Comparison of ENCODE assay signal across 9 cellular contexts in genomic region chr11:110763249-110764011, GRCh38. TPM values are rescaled to one million over a fixed set of nuclear protein-coding genes. Genes with fewer than 3 reads are reported as not detected.
DNase-seq lines count a peak whose midpoint lies in the region; ATAC-seq and TF ChIP-seq lines count a peak whose summit lies in the region.
"Had no signal": no experiment of that assay in that cellular context is flagged by ENCODE, and none has a peak within 500 bp of the region (broad histone marks: within the 10 kb centered on the region; RNA-seq: fewer than 3 reads in every experiment).

No MANE protein-coding gene starts in this region.

- H3K27ac ChIP-seq in adrenal gland (peak overlapping the region in 2 of 5 donors; percentile 48 to 62), vagina (peak overlapping the region; percentile 36)

- H3K27ac Mint-ChIP-seq in natural killer cell treated with Interleukin-12 subunit alpha and Interleukin-12 subunit beta and Interleukin-15 and Interleukin-18, amount 100 ng/mL, for 72 hours: no peak overlapping the region

- H3K4me1 ChIP-seq in adrenal gland (replicated peaks in 1 of 2) (peaks cover 5 to 20% of the 10 kb centered on the region in 2 donors), vagina (peaks cover 30% of the 10 kb centered on the region)

- H3K9me3 Mint-ChIP-seq in natural killer cell treated with Interleukin-12 subunit alpha and Interleukin-12 subunit beta and Interleukin-15 and Interleukin-18, amount 100 ng/mL, for 72 hours: no peaks in the 10 kb centered on the region

- 15 to 26% (median 26%) methylated on average over 2 of the region's 2 CpGs for WGBS in adrenal gland, 4 donors

- H3K27me3 Mint-ChIP-seq in natural killer cell treated with Interleukin-12 subunit alpha and Interleukin-12 subunit beta and Interleukin-15 and Interleukin-18, amount 100 ng/mL, for 72 hours: no peaks in the 10 kb centered on the region

- no peaks in the 10 kb centered on the region for H3K36me3 ChIP-seq in adrenal gland (replicated peaks in 1 of 2)
- no peaks in the 10 kb centered on the region for H3K36me3 ChIP-seq in vagina

- no peaks in the 10 kb centered on the region for H3K36me3 Mint-ChIP-seq in natural killer cell treated with Interleukin-12 subunit alpha and Interleukin-12 subunit beta and Interleukin-15 and Interleukin-18, amount 100 ng/mL, for 72 hours

- TF ChIP-seq POLR2A in adrenal gland (IDR thresholded peaks at IDR 0.05): no peak
- no peak for TF ChIP-seq POLR2A in vagina (IDR thresholded peaks at IDR 0.05)

- H3K9me3 ChIP-seq in adrenal gland (replicated peaks in 1 of 3) (no peaks in the 10 kb centered on the region), vagina (no peaks in the 10 kb centered on the region)

- H3K4me3 Mint-ChIP-seq in natural killer cell treated with Interleukin-12 subunit alpha and Interleukin-12 subunit beta and Interleukin-15 and Interleukin-18, amount 100 ng/mL, for 72 hours: no peak overlapping the region

- no peak for ATAC-seq in HG02885 (IDR thresholded peaks at IDR 0.05; ENCODE audit: poor library complexity, unreplicated experiment)
- ATAC-seq in natural killer cell treated with Interleukin-12 subunit alpha and Interleukin-12 subunit beta and Interleukin-15 and Interleukin-18, amount 100 ng/mL, for 72 hours: no peak
- no peak for ATAC-seq in GM21447 (IDR thresholded peaks at IDR 0.05; ENCODE audit: unreplicated experiment)

- no peaks in the 10 kb centered on the region for H3K4me1 Mint-ChIP-seq in natural killer cell treated with Interleukin-12 subunit alpha and Interleukin-12 subunit beta and Interleukin-15 and Interleukin-18, amount 100 ng/mL, for 72 hours (ENCODE audit: low read depth in 2 of 2)

- intact Hi-C loops in adrenal gland (cut with DNase I): no loop called here
- intact Hi-C loops in vagina (cut with DNase I): no loop called here

- H3K27me3 ChIP-seq in adrenal gland (no peaks in the 10 kb centered on the region), vagina (no peaks in the 10 kb centered on the region)

- TF ChIP-seq CTCF in adrenal gland (IDR thresholded peaks at IDR 0.05) (no peak), vagina (IDR thresholded peaks at IDR 0.05) (no peak)

- no peak overlapping the region for H3K4me3 ChIP-seq in adrenal gland
- H3K4me3 ChIP-seq in vagina: no peak overlapping the region

- DNase-seq in NCI-H2107 treated with DMSO at 0.1 percent for 48 hours (lab: John Stamatoyannopoulos, UW; ENCODE audit: unreplicated experiment) (peak; percentile 8), NCI-H2107 (lab: John Stamatoyannopoulos, UW) (no peak), adrenal gland (peak in 6 of 7 donors; percentile 23 to 59 (median 40)), kidney glomerular epithelial cell (lab: John Stamatoyannopoulos, UW) (peak; percentile 41), vagina (ENCODE audit: extremely low spot score in 2 of 2) (no peak)
- DNase-seq in natural killer cell treated with Interleukin-12 subunit alpha and Interleukin-12 subunit beta and Interleukin-15 and Interleukin-18, amount 100 ng/mL, for 72 hours (ENCODE audit: low spot score): no peak
- DNase-seq: posterior cingulate gyrus had no signal

RNA-seq across cellular contexts. Expression of gene ARHGAP20, which starts 51.2 kb away (rescaled TPM):
- total RNA-seq in adrenal gland (1 to 10 TPM; 1.6 to 6.4 (median 3.7) TPM), vagina (3.4 TPM)
- polyA plus RNA-seq in adrenal gland: 1 to 10 TPM in 1 of 3 donors, under 1 TPM in 2; 0.84 to 4.8 (median 0.88) TPM
- total RNA-seq in natural killer cell treated with Interleukin-12 subunit alpha and Interleukin-12 subunit beta and Interleukin-15 and Interleukin-18, amount 100 ng/mL, for 72 hours: under 1 TPM in 1 of 2 donors, not detected in 1; 0.05 TPM

Comparison
In these comparisons a context has a peak if more than half of its experiments do, and no peak if none do; other contexts are left out.
1. DNase-seq: peak in NCI-H2107 treated with DMSO at 0.1 percent for 48 hours (single experiment), adrenal gland (6 of 7) and kidney glomerular epithelial cell (single experiment); none in NCI-H2107 (single experiment), vagina (0 of 2) and natural killer cell treated with Interleukin-12 subunit alpha and Interleukin-12 subunit beta and Interleukin-15 and Interleukin-18, amount 100 ng/mL, for 72 hours (single experiment).